21 cellular contexts compared by ENCODE assay signal in genomic region chr15:78650022-78650421, GRCh38. TPM values are rescaled to one million over a fixed set of nuclear protein-coding genes. Genes with fewer than 3 reads are reported as not detected.
DNase-seq lines count a peak whose midpoint lies in the region; ATAC-seq lines count a peak whose summit lies in the region.
"Had no signal": no experiment of that assay in that cellular context is flagged by ENCODE, and none has a peak within 500 bp of the region (broad histone marks: within the 10 kb centered on the region; RNA-seq: fewer than 3 reads in every experiment).

No MANE protein-coding gene starts in this region.

- H3K9me3 ChIP-seq in T-helper 17 cell (ENCODE audit: control insufficient read depth, low read length, poor library complexity, severe bottlenecking), result no peaks in the 10 kb centered on the region
- H3K9me3 ChIP-seq: BLaER1, HAP-1 had no signal

- H3K4me1 Mint-ChIP-seq in T-helper 17 cell, result no peaks in the 10 kb centered on the region
- H3K4me1 Mint-ChIP-seq: CD14-positive monocyte; CD4-positive, alpha-beta memory T cell had no signal

- intact Hi-C loops in Right ventricle myocardium superior (cut with DNase I), result no loop called here
- intact Hi-C loops in left cardiac atrium (cut with DNase I), result no loop called here
- intact Hi-C loops in posterior vena cava (cut with DNase I), result no loop called here

- peak overlapping the region; percentile 34 for H3K27ac Mint-ChIP-seq in T-helper 17 cell
- H3K27ac Mint-ChIP-seq: CD14-positive monocyte; CD4-positive, alpha-beta memory T cell had no signal

- DNase-seq in Right ventricle myocardium superior (no peak), left cardiac atrium (no peak), D341Med (ENCODE audit: low spot score) (peak; percentile 11), T-helper 17 cell (no peak), posterior vena cava (ENCODE audit: low spot score) (peak; percentile 31), SKM-1 treated with dmso at 0.1 percent for 144 hours (lab: John Stamatoyannopoulos, UW; ENCODE audit: unreplicated experiment) (no peak)
- DNase-seq: 8988T; Calu3; CD4-positive, alpha-beta memory T cell; DMS 273 treated with DMSO at 0.1 percent for 48 hours; DMS53; DND-41; EL had no signal

- ATAC-seq in Right ventricle myocardium superior (ENCODE audit: poor library complexity) (peak; percentile 94), left cardiac atrium (no peak), T-helper 17 cell (no peak), HG03432 (IDR thresholded peaks at IDR 0.05; ENCODE audit: unreplicated experiment) (no peak)
- ATAC-seq: GM12878 had no signal

- H3K27me3 Mint-ChIP-seq in T-helper 17 cell, result peaks cover 30% of the 10 kb centered on the region

- H3K36me3 Mint-ChIP-seq in T-helper 17 cell (ENCODE audit: low read depth), result no peaks in the 10 kb centered on the region
- H3K36me3 Mint-ChIP-seq: CD14-positive monocyte; CD4-positive, alpha-beta memory T cell had no signal

- H3K4me3 Mint-ChIP-seq in T-helper 17 cell, result no peak overlapping the region
- H3K4me3 Mint-ChIP-seq: CD14-positive monocyte; CD4-positive, alpha-beta memory T cell had no signal

RNA-seq across cellular contexts. Expression of gene CHRNB4, which starts 9.0 kb away (rescaled TPM):
- not detected for total RNA-seq in Right ventricle myocardium superior
- under 1 TPM in 1 of 2 donors, not detected in 1; 0.13 TPM for total RNA-seq in left cardiac atrium
- not detected for total RNA-seq in T-helper 17 cell
- total RNA-seq in posterior vena cava, result not detected
- total RNA-seq: A673; Calu3; CD4-positive, alpha-beta memory T cell; G401; GM12878; HT1080 had no signal

RNA-seq across cellular contexts. Expression of gene CHRNA3, which starts 29.2 kb away (rescaled TPM):
- total RNA-seq in Right ventricle myocardium superior (0.13 TPM), left cardiac atrium (1 to 10 TPM in 1 of 2 donors, under 1 TPM in 1; 0.06 to 2.3 TPM), T-helper 17 cell (not detected), posterior vena cava (not detected)
- total RNA-seq: A673; Calu3; CD4-positive, alpha-beta memory T cell; GM12878; HT1080 had no signal

Comparison
In these comparisons a context has a peak if more than half of its experiments do, and no peak if none do; other contexts are left out.
1. DNase-seq: peak in D341Med (single experiment) and posterior vena cava (single experiment); none in Right ventricle myocardium superior (single experiment), left cardiac atrium (single experiment), T-helper 17 cell (0 of 3) and SKM-1 treated with dmso at 0.1 percent for 144 hours (single experiment).